In the genomic region with DNA sequence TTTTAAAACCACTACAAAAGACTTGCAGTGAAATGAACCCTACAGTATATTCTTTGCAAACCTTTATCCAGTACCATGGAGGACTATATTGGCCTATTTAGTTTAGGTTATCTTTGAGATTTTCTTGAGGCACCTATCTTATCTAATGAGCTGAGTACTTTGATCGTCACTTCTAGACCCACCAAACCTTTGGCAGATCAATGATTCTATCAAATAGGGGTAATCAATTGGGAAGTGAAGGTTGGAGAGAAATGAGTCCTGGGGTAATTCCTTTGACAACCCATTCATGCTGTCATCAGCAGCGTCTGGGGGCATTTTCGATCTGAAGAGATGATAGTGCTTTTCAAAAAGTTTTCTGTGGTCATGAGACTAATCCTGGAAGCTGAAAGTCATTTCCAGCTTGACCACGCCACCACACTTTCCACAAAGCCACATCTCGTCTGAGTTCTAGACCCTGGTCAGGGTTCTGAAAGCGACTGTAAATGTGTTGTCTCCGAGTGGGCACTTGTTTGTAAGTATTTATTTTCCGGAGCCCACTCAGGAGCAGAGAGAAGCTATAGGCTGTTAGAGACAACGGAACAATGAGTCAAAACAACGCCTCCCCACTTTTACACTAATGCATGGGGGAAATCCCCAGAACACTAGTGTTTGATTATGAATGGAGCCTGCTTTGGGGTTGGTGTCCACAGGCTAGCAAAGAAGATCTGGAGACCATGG, we compare ENCODE assay signal across 9 cellular contexts. TPM values are rescaled to one million over a fixed set of nuclear protein-coding genes. Genes with fewer than 3 reads are reported as not detected.
DNase-seq lines count a peak whose midpoint lies in the region; ATAC-seq and TF ChIP-seq lines count a peak whose summit lies in the region.
"Had no signal": no experiment of that assay in that cellular context is flagged by ENCODE, and none has a peak within 500 bp of the region (broad histone marks: within the 10 kb centered on the region; RNA-seq: fewer than 3 reads in every experiment).

No MANE protein-coding gene starts in this region.

- no TSS peak for BruUV-seq in mammary epithelial cell (replicated peaks; lab: Mats Ljungman, UMichigan)

- peak overlapping the region; percentile 96 for H3K4me3 Mint-ChIP-seq in activated naive CD4-positive, alpha-beta T cell treated with anti-CD3 and anti-CD28 coated beads, Interleukin-2, amount 50 U/mL, for 24 hours
- no peak overlapping the region for H3K4me3 Mint-ChIP-seq in glutamatergic neuron (ENCODE audit: unreplicated experiment)

- peak overlapping the region; percentile 91 for H3K27ac Mint-ChIP-seq in activated naive CD4-positive, alpha-beta T cell treated with anti-CD3 and anti-CD28 coated beads, Interleukin-2, amount 50 U/mL, for 24 hours
- H3K27ac Mint-ChIP-seq in glutamatergic neuron (ENCODE audit: unreplicated experiment): no peak overlapping the region

- CTCF ChIA-PET in mammary epithelial cell (lab: Charles Lee; ENCODE audit: low non-redundant PET): no interaction called here

- peak; percentile 36 for ATAC-seq in HG03520 (IDR thresholded peaks at IDR 0.05; ENCODE audit: unreplicated experiment)

- H3K4me2 ChIP-seq in mammary epithelial cell (ENCODE audit: insufficient read depth, low read depth, low read length): no peak overlapping the region

- DNase-seq in breast epithelium (ENCODE audit: low spot score in 2 of 2) (no peak), mammary epithelial cell (no peak), NCI-H2196 (lab: John Stamatoyannopoulos, UW; ENCODE audit: unreplicated experiment) (no peak), putamen (ENCODE audit: low spot score) (no peak), glutamatergic neuron (no peak), G401 (ENCODE audit: low spot score) (no peak)
- DNase-seq: T1000 had no signal

- no peaks in the 10 kb centered on the region for H3K9me3 Mint-ChIP-seq in activated naive CD4-positive, alpha-beta T cell treated with anti-CD3 and anti-CD28 coated beads, Interleukin-2, amount 50 U/mL, for 24 hours
- H3K9me3 Mint-ChIP-seq in glutamatergic neuron (ENCODE audit: unreplicated experiment): peaks cover 11% of the 10 kb centered on the region

- dilution Hi-C loops in mammary epithelial cell (cut with HindIII; ENCODE audit: low sequenced_read_pairs): no loop called here

- H2AFZ ChIP-seq in mammary epithelial cell (ENCODE audit: low read depth, low read length): no peak overlapping the region

- intact Hi-C loops in breast epithelium (cut with DNase I; ENCODE audit: low total_unique reads) (no loop called here), mammary epithelial cell (cut with micrococcal nuclease) (no loop called here)

- H3K4me1 ChIP-seq in breast epithelium: peaks cover 4 to 17% of the 10 kb centered on the region in 2 donors
- peaks cover 27% of the 10 kb centered on the region for H3K4me1 ChIP-seq in mammary epithelial cell (ENCODE audit: insufficient read depth, low read length)

- H3K27ac ChIP-seq in breast epithelium: peak overlapping the region; percentile 2 to 45
- H3K27ac ChIP-seq in mammary epithelial cell (ENCODE audit: insufficient read depth, low read depth, low read length): no peak overlapping the region

- no peak overlapping the region for H3K9ac ChIP-seq in mammary epithelial cell (ENCODE audit: insufficient read depth, low read length)

- TF ChIP-seq POLR2A in breast epithelium (IDR thresholded peaks at IDR 0.05): no peak

- H3K9me3 ChIP-seq in breast epithelium (no peaks in the 10 kb centered on the region), mammary epithelial cell (replicated peaks; ENCODE audit: insufficient read depth, low read length) (no peaks in the 10 kb centered on the region)

- 81% methylated on average over 7 of the region's 10 CpGs for WGBS in mammary epithelial cell (ENCODE audit: low coverage, missing lambda C conversion rate)

- peaks cover 30% of the 10 kb centered on the region for H3K79me2 ChIP-seq in mammary epithelial cell (ENCODE audit: insufficient read depth, low read length)

- H3K36me3 ChIP-seq in breast epithelium: no peaks in the 10 kb centered on the region
- H3K36me3 ChIP-seq in mammary epithelial cell (ENCODE audit: insufficient read depth, low read length): no peaks in the 10 kb centered on the region

- H3K4me3 ChIP-seq in breast epithelium: peak overlapping the region in 1 of 3 donors; percentile 6
- H3K4me3 ChIP-seq in mammary epithelial cell (replicated peaks in 1 of 3; ENCODE audit: insufficient read depth in 1 of 3, low read depth in 2 of 3, low read length in 3 of 3): no peak overlapping the region

- H3K36me3 Mint-ChIP-seq in activated naive CD4-positive, alpha-beta T cell treated with anti-CD3 and anti-CD28 coated beads, Interleukin-2, amount 50 U/mL, for 24 hours: peaks cover 53% of the 10 kb centered on the region
- no peaks in the 10 kb centered on the region for H3K36me3 Mint-ChIP-seq in glutamatergic neuron (ENCODE audit: unreplicated experiment)

- H3K27me3 ChIP-seq in breast epithelium (peaks cover 0 to 18% of the 10 kb centered on the region in 2 donors), mammary epithelial cell (ENCODE audit: insufficient read depth, low read length) (peaks cover 8% of the 10 kb centered on the region)

- H3K4me1 Mint-ChIP-seq in activated naive CD4-positive, alpha-beta T cell treated with anti-CD3 and anti-CD28 coated beads, Interleukin-2, amount 50 U/mL, for 24 hours: peaks cover 72% of the 10 kb centered on the region
- peaks cover 24% of the 10 kb centered on the region for H3K4me1 Mint-ChIP-seq in glutamatergic neuron (ENCODE audit: low read depth, unreplicated experiment)

- TF ChIP-seq CTCF in breast epithelium (IDR thresholded peaks at IDR 0.05) (no peak), mammary epithelial cell (conservative IDR thresholded peaks at IDR 0.05 in 1 of 2, IDR thresholded peaks at IDR 0.05 in 1 of 2; ENCODE audit: extremely low read depth in 1 of 2, insufficient read depth in 1 of 2, low read depth in 1 of 2, low read length in 2 of 2) (no peak), glutamatergic neuron (IDR thresholded peaks at IDR 0.05; ENCODE audit: partially characterized antibody, unreplicated experiment) (no peak)

- no peaks in the 10 kb centered on the region for H3K27me3 Mint-ChIP-seq in activated naive CD4-positive, alpha-beta T cell treated with anti-CD3 and anti-CD28 coated beads, Interleukin-2, amount 50 U/mL, for 24 hours
- peaks cover 15% of the 10 kb centered on the region for H3K27me3 Mint-ChIP-seq in glutamatergic neuron (ENCODE audit: unreplicated experiment)

- in situ Hi-C loops in mammary epithelial cell (cut with MboI; ENCODE audit: low sequenced_read_pairs in 2 of 2) (loop anchor here in 1 of 2 donors (25.0 kb wide), 1 partner anchor 374 kb away; no protein-coding TSS in a partner anchor), G401 (cut with HindIII; ENCODE audit: low sequenced_read_pairs) (no loop called here)

- no peaks in the 10 kb centered on the region for H4K20me1 ChIP-seq in mammary epithelial cell (ENCODE audit: insufficient read depth, low read length)

RNA-seq across cellular contexts. Expression of gene EGR2, which starts 4.8 kb away (rescaled TPM):
- total RNA-seq in breast epithelium: 1 to 10 TPM in 2 of 3 donors, under 1 TPM in 1; 0.32 to 9.2 (median 4.3) TPM
- 1 to 10 TPM in 1 of 2 donors, under 1 TPM in 1; 0.64 to 1.2 TPM for total RNA-seq in mammary epithelial cell
- polyA plus RNA-seq in mammary epithelial cell: 0.23 TPM
- not detected for polyA minus RNA-seq in mammary epithelial cell
- 0.37 TPM for total RNA-seq in glutamatergic neuron (ENCODE audit: unreplicated experiment)
- not detected in 2 replicates for total RNA-seq in G401 (2014; rRNA removed; shearing (Covaris generic))

RNA-seq across cellular contexts. Expression of gene ADO, which starts 6.8 kb away (rescaled TPM):
- total RNA-seq in breast epithelium: 10 to 100 TPM; 13.9 to 27.1 (median 22.9) TPM
- total RNA-seq in mammary epithelial cell: 10 to 100 TPM; 22.3 to 26.5 TPM
- polyA plus RNA-seq in mammary epithelial cell: 9.8 TPM
- 7.7 TPM for polyA minus RNA-seq in mammary epithelial cell
- 32.5 TPM for total RNA-seq in glutamatergic neuron (ENCODE audit: unreplicated experiment)
- total RNA-seq in G401 (2014; rRNA removed; shearing (Covaris generic)): 33.9 and 42.1 TPM in 2 replicates
